14 cellular contexts compared by ENCODE assay signal in the genomic region with DNA sequence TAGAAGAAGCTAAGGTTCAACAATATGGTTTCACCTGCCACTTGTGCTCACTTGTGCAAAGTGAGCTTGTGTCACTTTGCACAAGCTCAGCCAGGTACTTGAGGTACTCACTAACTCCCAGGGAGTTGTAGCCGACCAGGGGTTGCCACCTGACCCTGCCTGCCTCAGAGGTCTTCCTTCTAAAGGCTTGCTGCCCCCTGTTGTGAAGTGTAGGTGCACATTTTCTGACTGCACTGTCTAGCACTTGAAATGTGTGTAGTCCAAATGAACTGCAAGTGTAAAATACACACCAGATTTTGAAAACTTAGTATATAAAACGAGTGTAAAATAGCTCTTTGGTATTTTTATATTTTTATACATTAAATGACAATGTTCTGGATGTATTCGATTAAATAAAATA.
"Had no signal": no experiment of that assay in that cellular context is flagged by ENCODE, and none has a peak within 500 bp of the region (broad histone marks: within the 10 kb centered on the region; RNA-seq: fewer than 3 reads in every experiment).

No MANE protein-coding gene starts in this region.

- ATAC-seq: activated T-cell treated with anti-CD3 and anti-CD28 coated beads, Interleukin-2, amount 50 U/mL, for 72 hours had no signal

- H3K27me3 ChIP-seq: esophagus squamous epithelium, neutrophil, tibial nerve had no signal

- H3K27ac ChIP-seq: esophagus squamous epithelium, neutrophil, skin epidermis, tibial nerve had no signal

- H3K36me3 ChIP-seq: esophagus squamous epithelium, neutrophil, tibial nerve had no signal

- H3K4me3 ChIP-seq: esophagus squamous epithelium, lung, skin epidermis, tibial nerve had no signal

- H3K4me1 ChIP-seq: esophagus squamous epithelium, tibial nerve had no signal

- H3K9me3 ChIP-seq: esophagus squamous epithelium, neutrophil, tibial nerve had no signal

- DNase-seq: activated CD4-positive, alpha-beta memory T cell treated with anti-CD3 and anti-CD28 coated beads, Interleukin-2, amount 10 ng/mL, durations not matched to agents 7 days and 5 days; activated CD4-positive, alpha-beta T cell treated with anti-CD3 and anti-CD28 coated beads for 1 hour; activated gamma-delta T cell treated with Interleukin-2 at 50 U/mL for 16 hours; activated naive CD8-positive, alpha-beta T cell treated with anti-CD3 and anti-CD28 coated beads, Interleukin-2, amount 10 ng/mL, durations not matched to agents 7 days and 5 days; activated T-cell treated with anti-CD3 and anti-CD28 coated beads, Interleukin-2, amount 50 U/mL, for 72 hours; anterior cingulate cortex; esophagus squamous epithelium; left cardiac atrium; naive B cell; stimulated activated CD4-positive, alpha-beta T cell treated with anti-CD3 and anti-CD28 coated beads, Interleukin-4, amount 100 ng/mL, for 4 hours had no signal
